In the genomic region with DNA sequence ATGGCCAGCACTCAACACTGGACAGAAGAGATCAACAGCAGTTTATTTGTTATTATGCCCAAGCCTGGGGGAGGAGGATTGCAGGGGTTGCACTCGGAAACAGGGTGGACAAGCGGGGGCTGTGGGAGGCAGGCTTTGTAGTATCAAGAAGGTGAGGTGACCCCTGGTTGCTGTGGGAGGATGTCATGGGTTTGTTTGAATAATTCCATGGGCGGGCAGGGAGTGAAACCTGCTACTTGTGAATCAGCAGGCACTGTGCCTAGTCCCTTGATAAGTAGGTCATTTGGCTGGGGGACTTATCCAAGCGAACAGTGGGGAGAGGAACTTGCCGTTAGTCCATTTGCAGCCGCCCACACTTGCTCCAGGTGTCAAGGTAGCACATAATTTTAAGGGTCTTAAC, we compare ENCODE assay signal across 25 cellular contexts.
"Had no signal": no experiment of that assay in that cellular context is flagged by ENCODE, and none has a peak within 500 bp of the region (broad histone marks: within the 10 kb centered on the region; RNA-seq: fewer than 3 reads in every experiment).

No MANE protein-coding gene starts in this region.

- H3K36me3 ChIP-seq: MG63 had no signal

- H3K4me3 ChIP-seq: MG63 had no signal

- DNase-seq: activated CD4-positive, alpha-beta memory T cell treated with anti-CD3 and anti-CD28 coated beads for 36 hours; activated CD4-positive, alpha-beta T cell treated with anti-CD3 and anti-CD28 coated beads, Interleukin-2, amount 10 ng/mL, durations not matched to agents 7 days and 5 days; activated CD4-positive, CD25-positive, alpha-beta regulatory T cell; activated CD8-positive, alpha-beta memory T cell treated with anti-CD3 and anti-CD28 coated beads for 24 hours; activated naive CD4-positive, alpha-beta T cell treated with Interleukin-2 at 50 U/mL for 16 hours; activated T-cell treated with anti-CD3 and anti-CD28 coated beads, Interleukin-2, amount 50 U/mL, for 4 hours; amygdala; MG63; MV-4-11; NCI-H1092 treated with DMSO at 0.1 percent for 48 hours; NCI-H1417 treated with DMSO at 0.1 percent for 48 hours; NCI-H1694; NCI-H2029; NCI-H345; NCI-H510A; NCI-H526 treated with DMSO at 0.1 percent for 48 hours; NCI-H82; PC-3; SHP77 treated with DMSO at 0.1 percent for 48 hours; T-cell; T-helper 2 cell; T1000 had no signal

- FAIRE-seq: astrocyte, RCC 7860 had no signal

- H3K9me3 ChIP-seq: MG63 had no signal

- H3K27ac ChIP-seq: VCaP had no signal

- ATAC-seq: activated T-cell treated with anti-CD3 and anti-CD28 coated beads, Interleukin-2, amount 50 U/mL, for 4 hours; PC-3; T-cell had no signal
